Comparison of ENCODE assay signal across 9 cellular contexts in the genomic region with DNA sequence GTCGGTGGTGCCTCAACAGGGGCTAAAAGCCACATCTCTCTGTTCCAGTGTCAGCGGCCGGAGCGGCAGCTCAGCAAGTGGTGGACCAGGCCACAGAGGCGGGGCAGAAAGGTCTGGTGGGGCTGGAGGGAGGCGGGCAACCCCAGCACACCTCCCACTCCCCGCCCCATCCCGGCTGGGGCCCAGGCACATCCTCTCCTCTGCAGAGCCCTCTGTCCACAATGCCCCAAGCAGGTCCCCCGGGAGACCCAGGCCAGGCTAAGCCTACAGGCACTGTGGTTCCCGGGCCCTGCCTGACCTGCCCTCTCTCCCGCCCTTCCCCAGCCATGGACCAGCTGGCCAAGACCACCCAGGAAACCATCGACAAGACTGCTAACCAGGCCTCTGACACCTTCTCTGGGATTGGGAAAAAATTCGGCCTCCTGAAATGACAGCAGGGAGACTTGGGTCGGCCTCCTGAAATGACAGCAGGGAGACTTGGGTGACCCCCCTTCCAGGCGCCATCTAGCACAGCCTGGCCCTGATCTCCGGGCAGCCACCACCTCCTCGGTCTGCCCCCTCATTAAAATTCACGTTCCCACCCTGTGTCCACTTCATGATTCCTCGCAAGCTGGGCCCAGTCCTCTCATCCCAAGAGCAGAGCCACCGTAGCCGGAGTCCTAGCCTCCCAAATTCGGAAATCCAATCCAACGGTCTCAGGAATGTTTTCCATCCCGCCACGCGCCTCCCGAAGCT. TPM values are rescaled to one million over a fixed set of nuclear protein-coding genes. Genes with fewer than 3 reads are reported as not detected.
DNase-seq lines count a peak whose midpoint lies in the region; ATAC-seq and TF ChIP-seq lines count a peak whose summit lies in the region.
"Had no signal": no experiment of that assay in that cellular context is flagged by ENCODE, and none has a peak within 500 bp of the region (broad histone marks: within the 10 kb centered on the region; RNA-seq: fewer than 3 reads in every experiment).

No MANE protein-coding gene starts in this region.

- H3K4me1 ChIP-seq in neuron (ENCODE audit: insufficient read depth, low read length), result peaks cover 19% of the 10 kb centered on the region

- TF ChIP-seq CTCF in foreskin fibroblast (IDR thresholded peaks at IDR 0.05; ENCODE audit: low read depth, low read length), result no peak

- H3K4me3 ChIP-seq in foreskin fibroblast (ENCODE audit: low read depth in 1 of 2, low read length in 2 of 2) (peak overlapping the region; percentile 71 to 74), neuron (ENCODE audit: low read length) (no peak overlapping the region)

- ATAC-seq in HG03571 (IDR thresholded peaks at IDR 0.05; ENCODE audit: unreplicated experiment), result no peak

- DNase-seq in activated CD4-positive, alpha-beta T cell treated with anti-CD3 and anti-CD28 coated beads, Interleukin-2, amount 50 U/mL, for 1 hour, result peak; percentile 12
- DNase-seq in activated CD4-positive, alpha-beta T cell treated with anti-CD3 and anti-CD28 coated beads for 1 hour, result no peak
- no peak for DNase-seq in activated CD4-positive, alpha-beta memory T cell treated with anti-CD3 and anti-CD28 coated beads, Interleukin-2, amount 10 ng/mL, durations not matched to agents 7 days and 5 days
- DNase-seq in foreskin fibroblast (peak; percentile 81 to 90), globus pallidus (ENCODE audit: low spot score) (no peak), OCI-M1 (lab: John Stamatoyannopoulos, UW) (no peak)

- H3K27me3 ChIP-seq in neuron (ENCODE audit: insufficient read depth, low read length), result no peaks in the 10 kb centered on the region

- H3K36me3 ChIP-seq in neuron (ENCODE audit: insufficient read depth, low read length), result no peaks in the 10 kb centered on the region

- H3K27me3 Mint-ChIP-seq in activated CD4-positive, alpha-beta memory T cell treated with anti-CD3 and anti-CD28 coated beads, Interleukin-2, amount 10 ng/mL, durations not matched to agents 7 days and 5 days, result peaks cover 35% of the 10 kb centered on the region

- no peaks in the 10 kb centered on the region for H3K36me3 Mint-ChIP-seq in activated CD4-positive, alpha-beta memory T cell treated with anti-CD3 and anti-CD28 coated beads, Interleukin-2, amount 10 ng/mL, durations not matched to agents 7 days and 5 days (ENCODE audit: low read depth)

- H3K9me3 ChIP-seq in neuron (ENCODE audit: low read length), result peaks cover 3% of the 10 kb centered on the region

- no peaks in the 10 kb centered on the region for H3K9me3 Mint-ChIP-seq in activated CD4-positive, alpha-beta memory T cell treated with anti-CD3 and anti-CD28 coated beads, Interleukin-2, amount 10 ng/mL, durations not matched to agents 7 days and 5 days

- H3K27ac Mint-ChIP-seq in activated CD4-positive, alpha-beta memory T cell treated with anti-CD3 and anti-CD28 coated beads, Interleukin-2, amount 10 ng/mL, durations not matched to agents 7 days and 5 days, result peak overlapping the region; percentile 61

- H3K4me3 Mint-ChIP-seq in activated CD4-positive, alpha-beta memory T cell treated with anti-CD3 and anti-CD28 coated beads, Interleukin-2, amount 10 ng/mL, durations not matched to agents 7 days and 5 days, result peak overlapping the region; percentile 69

- peaks cover 44% of the 10 kb centered on the region for H3K4me1 Mint-ChIP-seq in activated CD4-positive, alpha-beta memory T cell treated with anti-CD3 and anti-CD28 coated beads, Interleukin-2, amount 10 ng/mL, durations not matched to agents 7 days and 5 days

- CTCF ChIA-PET in activated CD4-positive, alpha-beta memory T cell treated with anti-CD3 and anti-CD28 coated beads, Interleukin-2, amount 10 ng/mL, durations not matched to agents 7 days and 5 days (lab: Charles Lee), result interaction anchor here (1.2 to 2.6 kb wide), 4 partner anchors 10 to 125 kb away, joined by 3 to 12 read pairs (median 4); a partner anchor contains a TSS

- POLR2A ChIA-PET in activated CD4-positive, alpha-beta memory T cell treated with anti-CD3 and anti-CD28 coated beads, Interleukin-2, amount 10 ng/mL, durations not matched to agents 7 days and 5 days (lab: Charles Lee), result interaction anchor here (0.7 to 1.5 kb wide), 8 partner anchors 11 to 534 kb away, joined by 3 to 24 read pairs (median 4); a partner anchor contains a TSS

- peak overlapping the region; percentile 62 for H2AFZ ChIP-seq in neuron (ENCODE audit: low read depth, low read length)

RNA-seq across cellular contexts. Expression of a gene that starts 2.0 kb away (rescaled TPM):
- not detected for total RNA-seq in activated CD4-positive, alpha-beta memory T cell treated with anti-CD3 and anti-CD28 coated beads, Interleukin-2, amount 10 ng/mL, durations not matched to agents 7 days and 5 days

RNA-seq across cellular contexts. Expression of a gene that starts 11.9 kb away (rescaled TPM):
- not detected for total RNA-seq in activated CD4-positive, alpha-beta memory T cell treated with anti-CD3 and anti-CD28 coated beads, Interleukin-2, amount 10 ng/mL, durations not matched to agents 7 days and 5 days

RNA-seq across cellular contexts. Expression of a gene that starts 12.9 kb away (rescaled TPM):
- not detected for total RNA-seq in activated CD4-positive, alpha-beta memory T cell treated with anti-CD3 and anti-CD28 coated beads, Interleukin-2, amount 10 ng/mL, durations not matched to agents 7 days and 5 days

RNA-seq across cellular contexts. Expression of a gene that starts 49.8 kb away (rescaled TPM):
- not detected for total RNA-seq in activated CD4-positive, alpha-beta memory T cell treated with anti-CD3 and anti-CD28 coated beads, Interleukin-2, amount 10 ng/mL, durations not matched to agents 7 days and 5 days
- total RNA-seq: dermis microvascular lymphatic vessel endothelial cell had no signal

Comparison
In these comparisons a context has a peak if more than half of its experiments do, and no peak if none do; other contexts are left out.
1. DNase-seq: peak in activated CD4-positive, alpha-beta T cell treated with anti-CD3 and anti-CD28 coated beads, Interleukin-2, amount 50 U/mL, for 1 hour (single experiment) and foreskin fibroblast (2 of 2); none in activated CD4-positive, alpha-beta T cell treated with anti-CD3 and anti-CD28 coated beads for 1 hour (single experiment), activated CD4-positive, alpha-beta memory T cell treated with anti-CD3 and anti-CD28 coated beads, Interleukin-2, amount 10 ng/mL, durations not matched to agents 7 days and 5 days (single experiment), globus pallidus (single experiment) and OCI-M1 (single experiment).